Comparison of ENCODE assay signal across 19 cellular contexts in the genomic region with DNA sequence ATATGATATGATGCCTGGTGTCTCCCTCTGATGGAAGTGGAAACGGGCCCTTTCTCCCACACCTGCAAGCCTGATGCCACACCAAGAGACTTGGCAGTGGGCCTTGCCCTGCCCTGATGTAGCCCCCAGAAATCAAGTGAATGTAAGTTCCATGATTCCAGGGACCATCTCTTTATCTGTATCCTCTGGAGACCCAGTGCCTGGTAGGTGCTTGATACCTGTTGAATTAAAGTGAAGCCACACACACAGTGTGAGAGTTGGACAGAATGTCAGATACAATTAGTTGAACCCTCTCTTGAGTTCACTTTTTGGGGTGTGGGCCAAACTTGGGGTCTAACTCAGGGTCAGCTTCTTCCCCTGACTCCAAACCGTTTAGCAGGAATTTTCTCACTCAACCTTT. TPM values are rescaled to one million over a fixed set of nuclear protein-coding genes. Genes with fewer than 3 reads are reported as not detected.
DNase-seq lines count a peak whose midpoint lies in the region; ATAC-seq, FAIRE-seq and TF ChIP-seq lines count a peak whose summit lies in the region.
"Had no signal": no experiment of that assay in that cellular context is flagged by ENCODE, and none has a peak within 500 bp of the region (broad histone marks: within the 10 kb centered on the region; RNA-seq: fewer than 3 reads in every experiment).

No MANE protein-coding gene starts in this region.

- no peak overlapping the region for H2BK5ac ChIP-seq in H1 (ENCODE audit: low read depth, low read length)

- no peak for FAIRE-seq in H1 (lab: Jason Lieb, UNC)

- no peak overlapping the region for H3K4me2 ChIP-seq in H1 (ENCODE audit: insufficient read depth in 1 of 2, low read depth in 2 of 2, low read length in 2 of 2)
- H3K4me2 ChIP-seq: smooth muscle cell had no signal

- ATAC-seq in CD8-positive, alpha-beta T cell = no peak
- ATAC-seq in activated B cell treated with CpG ODN at 0.5 μM for 24 hours (ENCODE audit: low read depth) = no peak
- ATAC-seq: gastroesophageal sphincter had no signal

- WGBS in H1 (ENCODE audit: extremely low coverage in 1 of 2, insufficient coverage in 1 of 2, insufficient read length in 1 of 2, insufficient replicate concordance in 2 of 2, low coverage in 1 of 2, low lambda C conversion rate in 2 of 2, missing lambda C conversion rate in 1 of 2), 2 experiments = 87% methylated on average over 2 of the region's 2 CpGs; no CpG with 5 or more reads in 1 of the 2 experiments

- H2BK120ac ChIP-seq in H1 (replicated peaks; ENCODE audit: low read depth, low read length) = no peak overlapping the region

- no peaks in the 10 kb centered on the region for H3K9me3 Mint-ChIP-seq in CD8-positive, alpha-beta T cell
- no peaks in the 10 kb centered on the region for H3K9me3 Mint-ChIP-seq in activated B cell treated with CpG ODN at 0.5 μM for 24 hours

- no peak for DNase-seq in CD8-positive, alpha-beta T cell
- DNase-seq in GM12865 (ENCODE audit: low read depth) (no peak), activated B cell treated with CpG ODN at 0.5 μM for 24 hours (no peak), H1 (ENCODE audit: low read depth in 1 of 2, low spot score in 2 of 2) (no peak), BE2C (no peak), NCI-H524 treated with DMSO at 0.1 percent for 48 hours (lab: John Stamatoyannopoulos, UW) (no peak), SK-N-DZ (ENCODE audit: low spot score) (no peak)
- DNase-seq: DMS79 treated with DMSO at 0.1 percent for 48 hours, KG1, NCI-H1105 treated with DMSO at 0.1 percent for 48 hours, trophoblast cell had no signal

- H3K36me3 Mint-ChIP-seq in CD8-positive, alpha-beta T cell = no peaks in the 10 kb centered on the region
- peaks cover 4% of the 10 kb centered on the region for H3K36me3 Mint-ChIP-seq in activated B cell treated with CpG ODN at 0.5 μM for 24 hours (ENCODE audit: low read depth)

- no peak overlapping the region for H2AFZ ChIP-seq in H1 (ENCODE audit: low read length)

- no peaks in the 10 kb centered on the region for H3K9me3 ChIP-seq in CD8-positive, alpha-beta T cell (ENCODE audit: low read length)
- H3K9me3 ChIP-seq in H1 (ENCODE audit: insufficient read depth in 2 of 2, low read depth in 1 of 2, low read length in 1 of 2) (no peaks in the 10 kb centered on the region), BE2C (no peaks in the 10 kb centered on the region)
- H3K9me3 ChIP-seq: BLaER1 treated with 17β-estradiol and CSF1 and Interleukin-3, amounts not matched to agents 10 nM and 100 nM; gastroesophageal sphincter had no signal

- no peak overlapping the region for H3K56ac ChIP-seq in H1 (replicated peaks; ENCODE audit: insufficient read length, low read depth, low read length)

- H3K27me3 Mint-ChIP-seq in CD8-positive, alpha-beta T cell (ENCODE audit: low read depth) = no peaks in the 10 kb centered on the region
- H3K27me3 Mint-ChIP-seq in activated B cell treated with CpG ODN at 0.5 μM for 24 hours = no peaks in the 10 kb centered on the region
- H3K27me3 Mint-ChIP-seq: progenitor cell of endocrine pancreas had no signal

- H3K79me2 ChIP-seq in H1 (ENCODE audit: control insufficient read depth in 1 of 2, insufficient read depth in 2 of 2, low read length in 2 of 2) = peaks cover 0 to 9% of the 10 kb centered on the region in 2 experiments; a peak in 2 of 4 replicates

- no peak overlapping the region; the same call in 1 of the 2 replicates for H2AK5ac ChIP-seq in H1 (ENCODE audit: low read depth, low read length)

- H3K36me3 ChIP-seq in CD8-positive, alpha-beta T cell (ENCODE audit: insufficient read depth, low read length) = no peaks in the 10 kb centered on the region
- H3K36me3 ChIP-seq in H1 (ENCODE audit: control insufficient read depth in 2 of 4, insufficient read depth in 4 of 4, low read length in 3 of 4) (peaks cover 0 to 3% (median under 1%) of the 10 kb centered on the region in 4 experiments; a peak in 3 of 8 replicates), BE2C (peaks cover 7% of the 10 kb centered on the region)

- TF ChIP-seq RAD21 in H1 (IDR thresholded peaks at IDR 0.05 in 1 of 2, conservative IDR thresholded peaks at IDR 0.05 in 1 of 2; ENCODE audit: low read depth in 2 of 2, low read length in 2 of 2) = no peak

- H3K79me1 ChIP-seq in H1 (ENCODE audit: low read depth, low read length) = no peaks in the 10 kb centered on the region

- TF ChIP-seq POLR2A in H1 (IDR thresholded peaks at IDR 0.05; ENCODE audit: control extremely low read depth in 1 of 2, low read depth in 2 of 2, low read length in 2 of 2) = no peak

- H3K9ac ChIP-seq in H1 (replicated peaks in 1 of 4; ENCODE audit: extremely low read depth in 1 of 4, low read depth in 3 of 4, low read length in 3 of 4) = no peak overlapping the region

- peaks cover 44% of the 10 kb centered on the region for H3K4me1 ChIP-seq in CD8-positive, alpha-beta T cell (ENCODE audit: insufficient read depth, low read length)
- peaks cover 0 to 8% (median 3%) of the 10 kb centered on the region in 4 experiments; a peak in 4 of 7 replicates for H3K4me1 ChIP-seq in H1 (replicated peaks in 1 of 4; ENCODE audit: control insufficient read depth in 3 of 4, insufficient read depth in 4 of 4, low read length in 3 of 4)
- no peaks in the 10 kb centered on the region for H3K4me1 ChIP-seq in BE2C

- peaks cover 4% of the 10 kb centered on the region; the same call in 1 of the 2 replicates for H3K23me2 ChIP-seq in H1 (ENCODE audit: low read depth, low read length)

- H3K27ac ChIP-seq in CD8-positive, alpha-beta T cell (ENCODE audit: low read depth, low read length) = no peak overlapping the region
- no peak overlapping the region for H3K27ac ChIP-seq in H1 (ENCODE audit: low read depth, low read length)
- H3K27ac ChIP-seq: coronary artery, epithelial cell of prostate, HL-60, RWPE1 had no signal

- H3K27ac Mint-ChIP-seq in CD8-positive, alpha-beta T cell = peak overlapping the region; percentile 66
- H3K27ac Mint-ChIP-seq in activated B cell treated with CpG ODN at 0.5 μM for 24 hours = peak overlapping the region; percentile 18
- H3K27ac Mint-ChIP-seq: progenitor cell of endocrine pancreas had no signal

- POLR2A ChIA-PET in CD8-positive, alpha-beta T cell (lab: Charles Lee) = interaction anchor here (3.6 kb wide), 1 partner anchor 80 kb away, joined by 11 read pairs; a partner anchor contains a TSS
- POLR2A ChIA-PET in activated B cell treated with CpG ODN at 0.5 μM for 24 hours (lab: Charles Lee) = interaction anchor here (0.6 to 9.4 kb wide), 5 partner anchors 11 to 170 kb away, joined by 3 to 91 read pairs (median 17); a partner anchor contains a TSS
- POLR2A ChIA-PET in H1 (lab: Charles Lee; ENCODE audit: partially characterized antibody) = interaction anchor here (0.8 to 16.6 kb wide), 6 partner anchors 11 to 170 kb away, joined by 3 to 266 read pairs (median 4); a partner anchor contains a TSS

- H2BK15ac ChIP-seq in H1 (ENCODE audit: low read length) = no peak overlapping the region

- no peak overlapping the region for H4K5ac ChIP-seq in H1 (ENCODE audit: insufficient read length, low read depth, low read length)

- H2BK20ac ChIP-seq in H1 (ENCODE audit: low read length) = no peak overlapping the region

- H2BK12ac ChIP-seq in H1 (ENCODE audit: low read depth, low read length) = 0 out of 2 replicates have a peak overlapping the region, but pooled peaks have one; percentile 33

- no peak overlapping the region for H3K4me3 Mint-ChIP-seq in CD8-positive, alpha-beta T cell
- no peak overlapping the region for H3K4me3 Mint-ChIP-seq in activated B cell treated with CpG ODN at 0.5 μM for 24 hours

- CTCF ChIA-PET in CD8-positive, alpha-beta T cell (lab: Charles Lee) = interaction anchor here (0.9 kb wide), 1 partner anchor 12 kb away, joined by 3 read pairs; no protein-coding TSS in a partner anchor
- CTCF ChIA-PET in activated B cell treated with CpG ODN at 0.5 μM for 24 hours (lab: Charles Lee) = no interaction called here
- CTCF ChIA-PET in H1 (lab: Charles Lee; ENCODE audit: partially characterized antibody) = interaction anchor here (0.8 to 0.9 kb wide), 2 partner anchors 10 to 30 kb away, joined by 3 read pairs; no protein-coding TSS in a partner anchor

- no peak overlapping the region for H3K14ac ChIP-seq in H1 (ENCODE audit: insufficient read length)

- no peak overlapping the region for H3K18ac ChIP-seq in H1 (ENCODE audit: extremely low read depth, low read length)

- H4K8ac ChIP-seq in H1 (ENCODE audit: extremely low read depth, insufficient read depth, low read length) = no peak overlapping the region

- peaks cover 53% of the 10 kb centered on the region for H3K4me1 Mint-ChIP-seq in CD8-positive, alpha-beta T cell (ENCODE audit: low read depth)
- peaks cover 61% of the 10 kb centered on the region for H3K4me1 Mint-ChIP-seq in activated B cell treated with CpG ODN at 0.5 μM for 24 hours

- H3K4ac ChIP-seq in H1 (replicated peaks; ENCODE audit: insufficient read length, low read depth, low read length) = no peak overlapping the region

- no peaks in the 10 kb centered on the region for H3K27me3 ChIP-seq in CD8-positive, alpha-beta T cell (ENCODE audit: insufficient read depth, low read length)
- no peaks in the 10 kb centered on the region for H3K27me3 ChIP-seq in H1 (replicated peaks in 1 of 4; ENCODE audit: control insufficient read depth in 3 of 4, extremely low read depth in 1 of 4, insufficient read depth in 3 of 4, low read length in 3 of 4)
- no peaks in the 10 kb centered on the region for H3K27me3 ChIP-seq in BE2C
- H3K27me3 ChIP-seq: BLaER1 treated with 17β-estradiol and CSF1 and Interleukin-3, amounts not matched to agents 10 nM and 100 nM; gastroesophageal sphincter had no signal

- intact Hi-C loops in CD8-positive, alpha-beta T cell (cut with DNase I, micrococcal nuclease) = loop anchor here in 1 of 2 experiments (2.0 kb wide), 1 partner anchor 73 kb away; a partner anchor contains a TSS
- intact Hi-C loops in activated B cell treated with CpG ODN at 0.5 μM for 24 hours (cut with micrococcal nuclease) = no loop called here

- no peak overlapping the region for H3K4me3 ChIP-seq in CD8-positive, alpha-beta T cell (ENCODE audit: low read depth, low read length)
- H3K4me3 ChIP-seq in GM12865 (ENCODE audit: low read depth, low read length) (peak overlapping the region; percentile 42), H1 (ENCODE audit: extremely low read depth in 1 of 4, insufficient read depth in 2 of 4, low read depth in 3 of 4, low read length in 4 of 4) (no peak overlapping the region), BE2C (ENCODE audit: low read depth, low read length) (no peak overlapping the region)
- H3K4me3 ChIP-seq: BLaER1 treated with 17β-estradiol and CSF1 and Interleukin-3, amounts not matched to agents 10 nM and 100 nM; coronary artery; gastroesophageal sphincter; smooth muscle cell had no signal

- TF ChIP-seq EP300 in H1 (IDR thresholded peaks at IDR 0.05; ENCODE audit: borderline replicate concordance in 1 of 2, low read depth in 2 of 2, low read length in 2 of 2) = no peak

- peaks cover 0 to 2% of the 10 kb centered on the region in 2 experiments for H4K20me1 ChIP-seq in H1 (replicated peaks in 1 of 2; ENCODE audit: control insufficient read depth in 1 of 2, insufficient read depth in 2 of 2, low read length in 2 of 2)

- H4K91ac ChIP-seq in H1 (replicated peaks; ENCODE audit: insufficient read length, low read length) = no peak overlapping the region

- TF ChIP-seq CTCF in CD8-positive, alpha-beta T cell (IDR thresholded peaks at IDR 0.05) = no peak
- TF ChIP-seq CTCF in GM12865 (IDR thresholded peaks at IDR 0.05; ENCODE audit: insufficient read depth, low read depth, low read length, missing control alignments) (no peak), activated B cell treated with CpG ODN at 0.5 μM for 24 hours (IDR thresholded peaks at IDR 0.05) (no peak), H1 (IDR thresholded peaks at IDR 0.05; ENCODE audit: control extremely low read depth in 1 of 3, insufficient read depth in 1 of 3, low read depth in 1 of 3, low read length in 3 of 3) (no peak), BE2C (IDR thresholded peaks at IDR 0.05; ENCODE audit: low read depth, low read length) (no peak)

- H3K23ac ChIP-seq in H1 (ENCODE audit: insufficient read length) = no peak overlapping the region

RNA-seq across cellular contexts. Expression of a gene that starts 4.8 kb away (rescaled TPM):
- 10 to 100 TPM; 61.6 to 63.7 TPM for total RNA-seq in CD8-positive, alpha-beta T cell
- 43.8 and 45.6 TPM in 2 replicates for total RNA-seq in activated B cell treated with CpG ODN at 0.5 μM for 24 hours
- 39.0 and 45.7 TPM in 2 replicates for total RNA-seq in H1 (2021; fragmentation: NEBNext Ultra II Directional; extraction: Animal tissue kit (Norgen Biotek cat#: 25700))
- 33.4 and 45.8 TPM in 2 replicates for polyA plus RNA-seq in H1 (2011; rRNA removed)
- 29.0 TPM for polyA plus RNA-seq in H1 (2011; cell fraction: cytosol; rRNA removed)
- polyA plus RNA-seq in H1 (2011; cell fraction: nucleus; rRNA removed) = 37.5 TPM
- polyA plus RNA-seq in H1 (2012, experiment 1 of 2) = 35.9 to 43.8 TPM (median 40.9 TPM) in 4 replicates
- polyA plus RNA-seq in H1 (2012, experiment 2 of 2) = 38.3 TPM
- polyA plus RNA-seq in H1 (2013, experiment 1 of 2) = 27.7 TPM
- 29.3 TPM for polyA plus RNA-seq in H1 (2013, experiment 2 of 2)
- polyA minus RNA-seq in H1 (2011; rRNA and poly(A)+ RNA removed) = 34.0 and 46.0 TPM in 2 replicates
- 16.2 TPM for polyA minus RNA-seq in H1 (2011; cell fraction: cytosol; rRNA and poly(A)+ RNA removed)
- 12.0 TPM for polyA minus RNA-seq in H1 (2011; cell fraction: nucleus; rRNA and poly(A)+ RNA removed)
- 176 TPM for polyA plus RNA-seq in BE2C (2012; ENCODE audit: insufficient read depth, insufficient read length, low read depth)
- polyA plus RNA-seq in SK-N-DZ (2014; cell fraction: cytosol; rRNA removed) = 48.6 and 55.3 TPM in 2 replicates
- polyA plus RNA-seq in SK-N-DZ (2014; cell fraction: nucleus; rRNA removed) = 23.5 and 36.0 TPM in 2 replicates
